ENCODE assay signal across 1 cellular context in the genomic region with DNA sequence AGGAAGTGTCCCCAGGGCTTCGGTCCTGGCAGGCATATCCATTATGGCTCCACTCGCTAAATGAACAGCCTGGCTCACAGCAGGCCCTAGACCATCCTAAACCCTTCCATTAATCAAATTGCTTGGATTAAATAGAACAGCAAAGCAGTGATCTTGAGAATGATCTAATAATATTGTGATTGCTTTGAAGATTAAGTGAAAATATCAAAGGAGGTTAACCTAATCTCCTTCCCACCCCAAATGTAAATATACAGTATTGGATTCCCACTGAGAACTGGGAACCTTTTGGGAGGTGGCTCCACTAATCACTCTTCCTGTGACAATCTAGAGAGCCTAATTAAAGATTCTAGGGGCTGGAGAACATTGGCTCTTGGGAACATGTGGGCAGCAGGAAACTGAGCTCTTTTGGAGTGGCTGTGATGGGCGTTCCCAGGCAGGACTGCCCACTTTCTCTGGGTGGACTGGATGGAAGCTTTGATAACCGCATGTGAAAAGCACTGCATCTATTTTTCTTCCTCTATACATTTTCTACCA.
TF ChIP-seq lines count a peak whose summit lies in the region.

No MANE protein-coding gene starts in this region.

TF ChIP-seq in HEK293, 187 proteins besides CTCF, POLR2A, EP300 and RAD21 (continued from another document):
- TF ChIP-seq ZNF302 (tag by site-specific recombination; IDR thresholded peaks at IDR 0.05; ENCODE audit: low read depth) (no peak), ZBTB48 (tag by site-specific recombination; IDR thresholded peaks at IDR 0.05) (no peak), SP7 (tag by site-specific recombination; IDR thresholded peaks at IDR 0.05) (peak; percentile 100)
